ENCODE assay signal across 14 cellular contexts in the genomic region with DNA sequence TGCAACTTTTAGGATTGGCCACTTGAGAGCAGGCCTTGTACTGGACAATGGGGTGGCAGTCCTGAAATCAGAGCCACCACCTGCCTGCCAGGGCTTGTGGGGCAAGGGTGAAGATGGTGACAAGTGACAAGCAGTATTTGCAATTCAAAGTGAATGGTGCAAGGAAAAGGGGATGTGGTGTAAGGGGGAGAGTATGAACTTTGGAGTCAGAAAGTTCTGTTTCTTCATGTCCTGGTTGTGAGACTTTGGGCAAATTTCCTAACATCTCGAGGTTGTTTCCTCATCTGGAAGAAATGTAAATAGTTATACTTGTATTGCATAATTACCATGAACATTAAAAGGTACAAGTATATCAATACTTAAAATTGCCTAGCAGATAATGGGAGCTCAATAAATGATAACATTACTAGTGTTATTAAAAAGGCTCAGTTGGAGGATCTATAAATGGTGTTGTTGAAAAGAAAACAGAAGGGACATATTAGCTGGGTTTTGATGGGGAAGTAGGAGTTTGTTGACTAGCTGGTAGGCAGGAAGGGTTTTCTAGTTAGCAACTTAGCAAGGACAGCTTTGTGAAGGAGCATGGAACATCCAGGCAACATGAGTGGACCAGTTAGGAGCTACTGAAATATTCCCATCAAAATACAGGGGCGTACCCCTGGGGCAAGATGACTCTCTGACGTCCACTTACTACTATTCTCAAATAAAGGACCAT. TPM values are rescaled to one million over a fixed set of nuclear protein-coding genes. Genes with fewer than 3 reads are reported as not detected.
DNase-seq lines count a peak whose midpoint lies in the region; ATAC-seq, FAIRE-seq and TF ChIP-seq lines count a peak whose summit lies in the region.
"Had no signal": no experiment of that assay in that cellular context is flagged by ENCODE, and none has a peak within 500 bp of the region (broad histone marks: within the 10 kb centered on the region; RNA-seq: fewer than 3 reads in every experiment).

No MANE protein-coding gene starts in this region.

- no peaks in the 10 kb centered on the region; the same call in 1 of the 2 replicates for H3K27me3 Mint-ChIP-seq in WTC11 (ENCODE audit: low read depth)

- no peak overlapping the region for H3K4me3 Mint-ChIP-seq in WTC11
- H3K4me3 Mint-ChIP-seq: natural killer cell had no signal

- ATAC-seq in HG02642 (IDR thresholded peaks at IDR 0.05; ENCODE audit: poor library complexity, unreplicated experiment) = peak; percentile 45
- no peak for ATAC-seq in WTC11
- no peak for ATAC-seq in thoracic aorta (ENCODE audit: insufficient number of reproducible peaks, low FRiP score, low read depth)
- no peak for ATAC-seq in GM18909 (IDR thresholded peaks at IDR 0.05; ENCODE audit: poor library complexity, unreplicated experiment)
- no peak for ATAC-seq in GM19023 (IDR thresholded peaks at IDR 0.05; ENCODE audit: unreplicated experiment)
- ATAC-seq in HG03108 (IDR thresholded peaks at IDR 0.05; ENCODE audit: unreplicated experiment) = no peak

- POLR2A ChIA-PET in WTC11 (lab: Charles Lee) = no interaction called here

- H3K27ac Mint-ChIP-seq in WTC11 = no peak overlapping the region

- no peaks in the 10 kb centered on the region for H3K27me3 ChIP-seq in left ventricle myocardium inferior (ENCODE audit: low read depth)
- H3K27me3 ChIP-seq in thoracic aorta (replicated peaks; ENCODE audit: insufficient read depth) = no peaks in the 10 kb centered on the region
- H3K27me3 ChIP-seq: brain microvascular endothelial cell, SJSA1 had no signal

- CTCF ChIA-PET in WTC11 (lab: Charles Lee) = interaction anchor here (1.0 to 1.5 kb wide), 2 partner anchors 20 to 320 kb away, joined by 3 to 6 read pairs; no protein-coding TSS in a partner anchor

- H3K36me3 ChIP-seq in left ventricle myocardium inferior (no peaks in the 10 kb centered on the region), thoracic aorta (no peaks in the 10 kb centered on the region)
- H3K36me3 ChIP-seq: brain microvascular endothelial cell, SJSA1 had no signal

- TF ChIP-seq CTCF in WTC11 (IDR thresholded peaks at IDR 0.05) (no peak), left ventricle myocardium inferior (IDR thresholded peaks at IDR 0.05; ENCODE audit: borderline replicate concordance) (no peak), thoracic aorta (IDR thresholded peaks at IDR 0.05) (no peak)

- H3K36me3 Mint-ChIP-seq in WTC11 = no peaks in the 10 kb centered on the region
- H3K36me3 Mint-ChIP-seq: natural killer cell had no signal

- DNase-seq in WTC11 (ENCODE audit: low spot score) = no peak
- no peak for DNase-seq in left ventricle myocardium inferior
- no peak for DNase-seq in thoracic aorta (ENCODE audit: low spot score)
- no peak for DNase-seq in HTR-8/SVneo (ENCODE audit: insufficient read length, low spot score)
- DNase-seq: activated CD8-positive, alpha-beta memory T cell treated with anti-CD3 and anti-CD28 coated beads for 24 hours; brain microvascular endothelial cell; natural killer cell; NCI-H1048 had no signal

- H3K27ac ChIP-seq in left ventricle myocardium inferior (replicated peaks) (peak overlapping the region; percentile 53), thoracic aorta (peak overlapping the region; percentile 58 to 66)
- H3K27ac ChIP-seq: brain microvascular endothelial cell, SJSA1 had no signal

- no peak for FAIRE-seq in HTR-8/SVneo (lab: Jason Lieb, UNC)
- FAIRE-seq: G401.6 had no signal

- 0 out of 2 replicates have a peak, but pooled peaks cover 2% of the 10 kb centered on the region for H3K4me1 Mint-ChIP-seq in WTC11
- H3K4me1 Mint-ChIP-seq: natural killer cell had no signal

- no peaks in the 10 kb centered on the region for H3K9me3 ChIP-seq in left ventricle myocardium inferior (replicated peaks)
- H3K9me3 ChIP-seq in thoracic aorta = no peaks in the 10 kb centered on the region
- H3K9me3 ChIP-seq: SJSA1 had no signal

- H3K4me1 ChIP-seq in left ventricle myocardium inferior (peaks cover 38% of the 10 kb centered on the region), thoracic aorta (ENCODE audit: control insufficient read depth in 1 of 2, low read depth in 2 of 2) (peaks cover 39 to 57% of the 10 kb centered on the region in 2 donors)

- intact Hi-C loops in left ventricle myocardium inferior (cut with micrococcal nuclease) = loop anchor here (10.0 kb wide), 1 partner anchor 111 kb away; no protein-coding TSS in a partner anchor

- no peaks in the 10 kb centered on the region for H3K9me3 Mint-ChIP-seq in WTC11
- H3K9me3 Mint-ChIP-seq: natural killer cell had no signal

- H3K4me3 ChIP-seq in left ventricle myocardium inferior (no peak overlapping the region), thoracic aorta (no peak overlapping the region)
- H3K4me3 ChIP-seq: SJSA1 had no signal

TF ChIP-seq in WTC11, 78 proteins besides CTCF, POLR2A, EP300 and RAD21:
- TF ChIP-seq SP1 (CRISPR knock-in tag; conservative IDR thresholded peaks at IDR 0.05) = no peak
- peak; percentile 98 for TF ChIP-seq GABPB1 (CRISPR knock-in tag; IDR thresholded peaks at IDR 0.05)
- no peak for TF ChIP-seq NR1H2 (CRISPR knock-in tag; IDR thresholded peaks at IDR 0.05)
- TF ChIP-seq HMGA2 (CRISPR knock-in tag; IDR thresholded peaks at IDR 0.05) = no peak
- TF ChIP-seq USF1 (CRISPR knock-in tag; IDR thresholded peaks at IDR 0.05) = no peak
- no peak for TF ChIP-seq CBFB (CRISPR knock-in tag; IDR thresholded peaks at IDR 0.05; ENCODE audit: low read depth)

RNA-seq across cellular contexts. Expression of gene MEGF9, which starts 21.3 kb away (rescaled TPM):
- total RNA-seq in WTC11 (2021) (0.80 to 1.0 TPM (median 0.92 TPM) in 3 replicates), left ventricle myocardium inferior (5.1 TPM), thoracic aorta (10 to 100 TPM; 19.2 to 27.3 TPM)

RNA-seq across cellular contexts. Expression of gene FBXW2, which starts 57.6 kb away (rescaled TPM):
- total RNA-seq in WTC11 (2021) (57.2 to 59.8 TPM (median 57.4 TPM) in 3 replicates), left ventricle myocardium inferior (41.3 TPM), thoracic aorta (10 to 100 TPM; 41.7 to 79.7 TPM)
